ENCODE assay signal across 1 cellular context in the genomic region with DNA sequence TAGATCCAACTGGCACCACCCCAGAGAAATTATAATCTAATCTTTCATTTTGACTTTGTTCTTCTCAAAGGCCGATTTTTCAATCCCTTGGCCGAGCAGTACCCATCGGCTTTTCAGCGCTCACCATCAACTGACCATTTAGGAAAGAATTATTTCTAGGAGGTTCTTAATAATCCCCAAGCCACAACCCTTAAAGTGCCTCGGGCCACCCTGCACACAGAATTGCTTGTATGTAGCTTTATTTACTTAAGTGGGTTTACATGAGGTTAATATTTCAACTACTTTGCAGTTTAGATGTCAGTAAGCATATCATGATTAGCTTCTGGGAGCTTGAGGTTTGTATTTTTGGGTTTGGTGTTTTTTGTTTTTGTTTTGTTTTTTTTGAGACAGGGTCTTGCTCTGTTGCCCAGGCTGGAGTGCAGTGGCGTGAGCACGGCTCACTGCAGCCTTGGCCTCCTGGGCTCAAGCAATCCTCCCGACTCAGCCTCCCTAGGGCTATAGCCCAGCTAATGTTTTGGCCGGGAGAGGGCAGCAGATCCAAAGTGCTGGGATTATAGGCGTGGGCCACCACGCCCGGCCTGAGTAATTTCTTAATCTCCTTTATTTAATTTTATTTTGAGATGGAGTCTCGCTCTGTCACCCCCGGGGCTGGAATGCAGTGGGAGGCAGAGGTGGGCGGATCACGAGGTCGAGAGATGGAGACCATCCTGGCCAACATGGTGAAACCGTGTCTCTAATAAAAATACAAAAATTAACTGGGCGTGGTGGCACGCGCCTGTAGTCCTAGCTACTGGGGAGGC.
TF ChIP-seq lines count a peak whose summit lies in the region.

No MANE protein-coding gene starts in this region.

TF ChIP-seq in HepG2, 621 proteins besides CTCF, POLR2A, EP300 and RAD21 (continued from another document and continues in another):
- TF ChIP-seq ZBTB26 (CRISPR knock-in tag; IDR thresholded peaks at IDR 0.05; ENCODE audit: borderline replicate concordance) = no peak
- no peak for TF ChIP-seq ZNF772 (CRISPR knock-in tag; IDR thresholded peaks at IDR 0.05)
- no peak for TF ChIP-seq IRF2 (CRISPR knock-in tag; IDR thresholded peaks at IDR 0.05)
- TF ChIP-seq, protein P1, sequence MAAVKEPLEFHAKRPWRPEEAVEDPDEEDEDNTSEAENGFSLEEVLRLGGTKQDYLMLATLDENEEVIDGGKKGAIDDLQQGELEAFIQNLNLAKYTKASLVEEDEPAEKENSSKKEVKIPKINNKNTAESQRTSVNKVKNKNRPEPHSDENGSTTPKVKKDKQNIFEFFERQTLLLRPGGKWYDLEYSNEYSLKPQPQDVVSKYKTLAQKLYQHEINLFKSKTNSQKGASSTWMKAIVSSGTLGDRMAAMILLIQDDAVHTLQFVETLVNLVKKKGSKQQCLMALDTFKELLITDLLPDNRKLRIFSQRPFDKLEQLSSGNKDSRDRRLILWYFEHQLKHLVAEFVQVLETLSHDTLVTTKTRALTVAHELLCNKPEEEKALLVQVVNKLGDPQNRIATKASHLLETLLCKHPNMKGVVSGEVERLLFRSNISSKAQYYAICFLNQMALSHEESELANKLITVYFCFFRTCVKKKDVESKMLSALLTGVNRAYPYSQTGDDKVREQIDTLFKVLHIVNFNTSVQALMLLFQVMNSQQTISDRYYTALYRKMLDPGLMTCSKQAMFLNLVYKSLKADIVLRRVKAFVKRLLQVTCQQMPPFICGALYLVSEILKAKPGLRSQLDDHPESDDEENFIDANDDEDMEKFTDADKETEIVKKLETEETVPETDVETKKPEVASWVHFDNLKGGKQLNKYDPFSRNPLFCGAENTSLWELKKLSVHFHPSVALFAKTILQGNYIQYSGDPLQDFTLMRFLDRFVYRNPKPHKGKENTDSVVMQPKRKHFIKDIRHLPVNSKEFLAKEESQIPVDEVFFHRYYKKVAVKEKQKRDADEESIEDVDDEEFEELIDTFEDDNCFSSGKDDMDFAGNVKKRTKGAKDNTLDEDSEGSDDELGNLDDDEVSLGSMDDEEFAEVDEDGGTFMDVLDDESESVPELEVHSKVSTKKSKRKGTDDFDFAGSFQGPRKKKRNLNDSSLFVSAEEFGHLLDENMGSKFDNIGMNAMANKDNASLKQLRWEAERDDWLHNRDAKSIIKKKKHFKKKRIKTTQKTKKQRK (IDR thresholded peaks at IDR 0.05; ENCODE audit: low read length) = no peak
- no peak for TF ChIP-seq MXD1 (CRISPR knock-in tag; IDR thresholded peaks at IDR 0.05)
- no peak for TF ChIP-seq ZNF749 (CRISPR knock-in tag; IDR thresholded peaks at IDR 0.05; ENCODE audit: borderline replicate concordance)
- TF ChIP-seq NCOA5 (CRISPR knock-in tag; IDR thresholded peaks at IDR 0.05) = no peak
- TF ChIP-seq, protein P2, sequence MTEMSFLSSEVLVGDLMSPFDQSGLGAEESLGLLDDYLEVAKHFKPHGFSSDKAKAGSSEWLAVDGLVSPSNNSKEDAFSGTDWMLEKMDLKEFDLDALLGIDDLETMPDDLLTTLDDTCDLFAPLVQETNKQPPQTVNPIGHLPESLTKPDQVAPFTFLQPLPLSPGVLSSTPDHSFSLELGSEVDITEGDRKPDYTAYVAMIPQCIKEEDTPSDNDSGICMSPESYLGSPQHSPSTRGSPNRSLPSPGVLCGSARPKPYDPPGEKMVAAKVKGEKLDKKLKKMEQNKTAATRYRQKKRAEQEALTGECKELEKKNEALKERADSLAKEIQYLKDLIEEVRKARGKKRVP (CRISPR knock-in tag; IDR thresholded peaks at IDR 0.05) = no peak
- TF ChIP-seq, protein P3, sequence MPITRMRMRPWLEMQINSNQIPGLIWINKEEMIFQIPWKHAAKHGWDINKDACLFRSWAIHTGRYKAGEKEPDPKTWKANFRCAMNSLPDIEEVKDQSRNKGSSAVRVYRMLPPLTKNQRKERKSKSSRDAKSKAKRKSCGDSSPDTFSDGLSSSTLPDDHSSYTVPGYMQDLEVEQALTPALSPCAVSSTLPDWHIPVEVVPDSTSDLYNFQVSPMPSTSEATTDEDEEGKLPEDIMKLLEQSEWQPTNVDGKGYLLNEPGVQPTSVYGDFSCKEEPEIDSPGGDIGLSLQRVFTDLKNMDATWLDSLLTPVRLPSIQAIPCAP (CRISPR knock-in tag; IDR thresholded peaks at IDR 0.05; ENCODE audit: low read depth) = no peak
- TF ChIP-seq SP1 (IDR thresholded peaks at IDR 0.05) = no peak
- no peak for TF ChIP-seq SP1 (CRISPR knock-in tag; IDR thresholded peaks at IDR 0.05)
- TF ChIP-seq NFRKB (IDR thresholded peaks at IDR 0.05) = no peak
- 0 out of 2 replicates have a peak, but pooled peaks have one; percentile 14 for TF ChIP-seq SALL1 (CRISPR knock-in tag; IDR thresholded peaks at IDR 0.05)
- no peak for TF ChIP-seq MIER3 (CRISPR knock-in tag; IDR thresholded peaks at IDR 0.05; ENCODE audit: borderline replicate concordance)
- TF ChIP-seq, protein P4, sequence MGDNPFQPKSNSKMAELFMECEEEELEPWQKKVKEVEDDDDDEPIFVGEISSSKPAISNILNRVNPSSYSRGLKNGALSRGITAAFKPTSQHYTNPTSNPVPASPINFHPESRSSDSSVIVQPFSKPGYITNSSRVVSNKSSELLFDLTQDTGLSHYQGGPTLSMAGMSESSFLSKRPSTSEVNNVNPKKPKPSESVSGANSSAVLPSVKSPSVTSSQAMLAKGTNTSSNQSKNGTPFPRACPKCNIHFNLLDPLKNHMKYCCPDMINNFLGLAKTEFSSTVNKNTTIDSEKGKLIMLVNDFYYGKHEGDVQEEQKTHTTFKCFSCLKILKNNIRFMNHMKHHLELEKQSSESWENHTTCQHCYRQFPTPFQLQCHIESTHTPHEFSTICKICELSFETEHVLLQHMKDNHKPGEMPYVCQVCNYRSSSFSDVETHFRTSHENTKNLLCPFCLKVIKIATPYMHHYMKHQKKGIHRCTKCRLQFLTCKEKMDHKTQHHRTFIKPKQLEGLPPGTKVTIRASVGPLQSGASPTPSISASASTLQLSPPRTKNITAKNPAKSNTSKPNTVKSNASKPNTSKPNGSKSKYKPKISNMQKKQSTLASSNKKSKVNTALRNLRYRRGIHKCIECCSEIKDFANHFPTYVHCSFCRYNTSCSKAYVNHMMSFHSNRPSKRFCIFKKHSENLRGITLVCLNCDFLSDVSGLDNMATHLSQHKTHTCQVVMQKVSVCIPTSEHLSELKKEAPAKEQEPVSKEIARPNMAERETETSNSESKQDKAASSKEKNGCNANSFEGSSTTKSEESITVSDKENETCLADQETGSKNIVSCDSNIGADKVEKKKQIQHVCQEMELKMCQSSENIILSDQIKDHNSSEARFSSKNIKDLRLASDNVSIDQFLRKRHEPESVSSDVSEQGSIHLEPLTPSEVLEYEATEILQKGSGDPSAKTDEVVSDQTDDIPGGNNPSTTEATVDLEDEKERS (CRISPR knock-in tag; IDR thresholded peaks at IDR 0.05) = peak; percentile 71; the same call in 1 of the 2 replicates
- TF ChIP-seq, protein P5, sequence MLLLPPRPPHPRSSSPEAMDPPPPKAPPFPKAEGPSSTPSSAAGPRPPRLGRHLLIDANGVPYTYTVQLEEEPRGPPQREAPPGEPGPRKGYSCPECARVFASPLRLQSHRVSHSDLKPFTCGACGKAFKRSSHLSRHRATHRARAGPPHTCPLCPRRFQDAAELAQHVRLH (CRISPR knock-in tag; IDR thresholded peaks at IDR 0.05; ENCODE audit: borderline replicate concordance, low read depth) = no peak
- TF ChIP-seq BHLHE40 (IDR thresholded peaks at IDR 0.05; ENCODE audit: low read length) = no peak
- no peak for TF ChIP-seq SKIL (CRISPR knock-in tag; IDR thresholded peaks at IDR 0.05; ENCODE audit: borderline replicate concordance)
- TF ChIP-seq TBX3 (IDR thresholded peaks at IDR 0.05; ENCODE audit: borderline replicate concordance) = no peak
- TF ChIP-seq ZNF629 (CRISPR knock-in tag; conservative IDR thresholded peaks at IDR 0.05) = no peak
- TF ChIP-seq CAMTA2 (CRISPR knock-in tag; IDR thresholded peaks at IDR 0.05; ENCODE audit: borderline replicate concordance) = no peak
- no peak for TF ChIP-seq ZNF747 (CRISPR knock-in tag; IDR thresholded peaks at IDR 0.05; ENCODE audit: borderline replicate concordance)
- TF ChIP-seq ZNF18 (CRISPR knock-in tag; IDR thresholded peaks at IDR 0.05; ENCODE audit: insufficient replicate concordance) = no peak
- TF ChIP-seq, protein P6, sequence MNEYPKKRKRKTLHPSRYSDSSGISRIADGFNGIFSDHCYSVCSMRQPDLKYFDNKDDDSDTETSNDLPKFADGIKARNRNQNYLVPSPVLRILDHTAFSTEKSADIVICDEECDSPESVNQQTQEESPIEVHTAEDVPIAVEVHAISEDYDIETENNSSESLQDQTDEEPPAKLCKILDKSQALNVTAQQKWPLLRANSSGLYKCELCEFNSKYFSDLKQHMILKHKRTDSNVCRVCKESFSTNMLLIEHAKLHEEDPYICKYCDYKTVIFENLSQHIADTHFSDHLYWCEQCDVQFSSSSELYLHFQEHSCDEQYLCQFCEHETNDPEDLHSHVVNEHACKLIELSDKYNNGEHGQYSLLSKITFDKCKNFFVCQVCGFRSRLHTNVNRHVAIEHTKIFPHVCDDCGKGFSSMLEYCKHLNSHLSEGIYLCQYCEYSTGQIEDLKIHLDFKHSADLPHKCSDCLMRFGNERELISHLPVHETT (CRISPR knock-in tag; conservative IDR thresholded peaks at IDR 0.05) = no peak
- no peak for TF ChIP-seq KDM6A (CRISPR knock-in tag; IDR thresholded peaks at IDR 0.05; ENCODE audit: low read depth)
- TF ChIP-seq FOSL2 (CRISPR knock-in tag; IDR thresholded peaks at IDR 0.05) = peak; percentile 18; the same call in 1 of the 2 replicates
- peak; percentile 31; the same call in 1 of the 2 replicates for TF ChIP-seq ZKSCAN8 (CRISPR knock-in tag; IDR thresholded peaks at IDR 0.05; ENCODE audit: borderline replicate concordance)
- peak; percentile 59; the same call in 1 of the 2 replicates for TF ChIP-seq ZSCAN5A (CRISPR knock-in tag; IDR thresholded peaks at IDR 0.05; ENCODE audit: borderline replicate concordance)
- no peak for TF ChIP-seq ZNF205 (CRISPR knock-in tag; IDR thresholded peaks at IDR 0.05)
- TF ChIP-seq, protein P7, sequence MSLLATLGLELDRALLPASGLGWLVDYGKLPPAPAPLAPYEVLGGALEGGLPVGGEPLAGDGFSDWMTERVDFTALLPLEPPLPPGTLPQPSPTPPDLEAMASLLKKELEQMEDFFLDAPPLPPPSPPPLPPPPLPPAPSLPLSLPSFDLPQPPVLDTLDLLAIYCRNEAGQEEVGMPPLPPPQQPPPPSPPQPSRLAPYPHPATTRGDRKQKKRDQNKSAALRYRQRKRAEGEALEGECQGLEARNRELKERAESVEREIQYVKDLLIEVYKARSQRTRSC (CRISPR knock-in tag; IDR thresholded peaks at IDR 0.05; ENCODE audit: low read depth) = no peak
- TF ChIP-seq LBX2 (CRISPR knock-in tag; IDR thresholded peaks at IDR 0.05; ENCODE audit: borderline replicate concordance) = no peak
- no peak for TF ChIP-seq CERS6 (CRISPR knock-in tag; IDR thresholded peaks at IDR 0.05)
- TF ChIP-seq ZNF550 (CRISPR knock-in tag; IDR thresholded peaks at IDR 0.05; ENCODE audit: borderline replicate concordance) = no peak
- TF ChIP-seq BRD4 (CRISPR knock-in tag; IDR thresholded peaks at IDR 0.05) = no peak
